Comparison of ENCODE assay signal across 4 cellular contexts in genomic region chr2:179929997-179930396, GRCh38.
DNase-seq lines count a peak whose midpoint lies in the region; ATAC-seq, FAIRE-seq and TF ChIP-seq lines count a peak whose summit lies in the region.
"Not testable (repeated sequence)": the region's sequence is repeated elsewhere in the genome, so short reads cannot be mapped to it uniquely, and the experiment has no call there.

No MANE protein-coding gene starts in this region.

- H3K9ac ChIP-seq in K562 (ENCODE audit: insufficient read depth in 1 of 2, low read depth in 2 of 2, low read length in 2 of 2) = not testable (repeated sequence)

- POLR2A ChIA-PET in A549 (lab: Yijun Ruan, JAX); HEK293 (lab: Yijun Ruan, JAX): not testable (repeated sequence)
- POLR2A ChIA-PET in K562 (lab: Yijun Ruan, JAX) = interaction anchor here (0.7 kb wide), 1 partner anchor 107 kb away, joined by 3 read pairs; no protein-coding TSS in a partner anchor

- ATAC-seq in A549, K562: not testable (repeated sequence)

- H3K4me1 ChIP-seq in A549; HEK293 (ENCODE audit: control insufficient read depth, insufficient read depth, low read length); K562 (replicated peaks in 1 of 2; ENCODE audit: control insufficient read depth in 2 of 2, insufficient read depth in 2 of 2, low read length in 2 of 2); spleen: not testable (repeated sequence)

- not testable (repeated sequence) for DNase-seq in A549 (ENCODE audit: low read depth in 1 of 2, low spot score in 1 of 2); K562 (ENCODE audit: extremely low read depth in 1 of 4, low spot score in 3 of 4)
- peak; percentile 40 for DNase-seq in spleen

- H3K4me2 ChIP-seq in A549; K562 (ENCODE audit: insufficient read depth, low read length): not testable (repeated sequence)

- H3K36me3 ChIP-seq in HEK293 (ENCODE audit: control insufficient read depth in 2 of 2, insufficient read depth in 1 of 2, low read length in 2 of 2); K562 (ENCODE audit: control insufficient read depth, insufficient read depth, low read length): not testable (repeated sequence)
- H3K36me3 ChIP-seq in spleen = peaks cover 0 to 19% (median 0%) of the 10 kb centered on the region in 6 donors

- not testable (repeated sequence) for TF ChIP-seq RAD21 in A549 (conservative IDR thresholded peaks at IDR 0.05 in 1 of 2, IDR thresholded peaks at IDR 0.05 in 1 of 2); K562 (CRISPR knock-in tag; conservative IDR thresholded peaks at IDR 0.05 in 1 of 2, IDR thresholded peaks at IDR 0.05 in 1 of 2)

- H2AFZ ChIP-seq in K562 (ENCODE audit: low read depth, low read length) = not testable (repeated sequence)

- BruUV-seq in K562 (replicated peaks; lab: Mats Ljungman, UMichigan) = not testable (repeated sequence)

- WGBS in A549 (ENCODE audit: missing lambda C conversion rate) = 2% methylated on average over 3 of the region's 3 CpGs
- 0% methylated on average over 3 of the region's 3 CpGs for WGBS in K562 (ENCODE audit: insufficient coverage, low coverage, missing lambda C conversion rate)
- WGBS in spleen, 5 donors = 86 to 95% (median 90%) methylated on average over 3 of the region's 3 CpGs

- not testable (repeated sequence) for H3K27me3 ChIP-seq in K562 (ENCODE audit: control insufficient read depth in 2 of 2, insufficient read depth in 2 of 2, low read length in 2 of 2); spleen (replicated peaks in 1 of 7)

- not testable (repeated sequence) for H3K9me3 ChIP-seq in A549; HEK293 (ENCODE audit: control insufficient read depth, insufficient read depth, low read depth, low read length); K562 (replicated peaks; ENCODE audit: control insufficient read depth, insufficient read depth, low read depth, low read length)
- H3K9me3 ChIP-seq in spleen = peaks cover 3 to 56% (median 46%) of the 10 kb centered on the region in 8 donors

- CTCF ChIA-PET in A549 (lab: Yijun Ruan, JAX); HEK293 (lab: Yijun Ruan, JAX); K562 (lab: Yijun Ruan, JAX; ENCODE audit: low intra/inter-chr PET ratio): not testable (repeated sequence)

- H3K4me3 ChIP-seq in A549; HEK293 (ENCODE audit: low read depth, low read length); K562; spleen: not testable (repeated sequence)

- not testable (repeated sequence) for TF ChIP-seq EP300 in A549 (IDR thresholded peaks at IDR 0.05); K562 (IDR thresholded peaks at IDR 0.05; ENCODE audit: low read length)

- intact Hi-C loops in K562 (cut with micrococcal nuclease); spleen (cut with DNase I; ENCODE audit: low total_unique reads): not testable (repeated sequence)

- H4K20me1 ChIP-seq in K562 (replicated peaks; ENCODE audit: control insufficient read depth, insufficient read depth, low read length) = not testable (repeated sequence)

- in situ Hi-C loops in K562 (cut with MboI) = not testable (repeated sequence)

- not testable (repeated sequence) for H3K27ac ChIP-seq in A549; HEK293 (ENCODE audit: extremely low read depth, low read depth, low read length); K562 (ENCODE audit: extremely low read depth, low read depth, low read length); spleen

- not testable (repeated sequence) for H3K9me1 ChIP-seq in K562 (ENCODE audit: control insufficient read depth, insufficient read depth, low read length)

- not testable (repeated sequence) for H3K79me2 ChIP-seq in K562 (ENCODE audit: control insufficient read depth, insufficient read depth, low read length)

- not testable (repeated sequence) for TF ChIP-seq POLR2A in A549 (IDR thresholded peaks at IDR 0.05; ENCODE audit: low read length); K562 (conservative IDR thresholded peaks at IDR 0.05); spleen (IDR thresholded peaks at IDR 0.05)

- not testable (repeated sequence) for FAIRE-seq in A549 (lab: Jason Lieb, UNC); K562 (lab: Jason Lieb, UNC)

- TF ChIP-seq CTCF in A549 (IDR thresholded peaks at IDR 0.05); HEK293 (tag by site-specific recombination; IDR thresholded peaks at IDR 0.05); K562 (IDR thresholded peaks at IDR 0.05 in 2 of 3, conservative IDR thresholded peaks at IDR 0.05 in 1 of 3; ENCODE audit: insufficient read depth in 2 of 3, low read depth in 1 of 3, low read length in 3 of 3); spleen (IDR thresholded peaks at IDR 0.05 in 8 of 11, conservative IDR thresholded peaks at IDR 0.05 in 3 of 11): not testable (repeated sequence)

TF ChIP-seq in A549, 52 proteins besides CTCF, POLR2A, EP300 and RAD21:
- peak; percentile 77 for TF ChIP-seq ZFP36 (IDR thresholded peaks at IDR 0.05; ENCODE audit: borderline replicate concordance, partially characterized antibody)

TF ChIP-seq in HEK293, 187 proteins besides CTCF, POLR2A, EP300 and RAD21:
- peak; percentile 83 for TF ChIP-seq ZNF585B (tag by site-specific recombination; IDR thresholded peaks at IDR 0.05)

TF ChIP-seq in K562, 482 proteins besides CTCF, POLR2A, EP300 and RAD21:
- TF ChIP-seq ZFP36 (IDR thresholded peaks at IDR 0.05; ENCODE audit: low read depth, low read length, partially characterized antibody) (peak; percentile 70), CBX5 (IDR thresholded peaks at IDR 0.05; ENCODE audit: borderline replicate concordance, low read depth) (0 out of 2 replicates have a peak, but pooled peaks have one; percentile 25)
